Comparison of ENCODE assay signal across 8 cellular contexts in genomic region chr2:26243643-26244478, GRCh38. TPM values are rescaled to one million over a fixed set of nuclear protein-coding genes. Genes with fewer than 3 reads are reported as not detected.
DNase-seq lines count a peak whose midpoint lies in the region; ATAC-seq lines count a peak whose summit lies in the region.

No MANE protein-coding gene starts in this region.

- peaks cover 52 to 70% (median 69%) of the 10 kb centered on the region in 3 donors for H3K4me1 Mint-ChIP-seq in naive B cell

- H3K4me3 ChIP-seq in HUES64 (ENCODE audit: low read length): peak overlapping the region; percentile 90

- H3K4me3 Mint-ChIP-seq in naive B cell: peak overlapping the region; percentile 94 to 100 (median 98)

- H3K27ac Mint-ChIP-seq in naive B cell: peak overlapping the region; percentile 98 to 100 (median 100)

- no peaks in the 10 kb centered on the region for H3K9me3 Mint-ChIP-seq in naive B cell

- no peaks in the 10 kb centered on the region for H3K9me3 ChIP-seq in HUES64 (ENCODE audit: insufficient read depth, low read depth, low read length)

- H3K4me1 ChIP-seq in HUES64 (ENCODE audit: insufficient read depth, low read length): peaks cover 10% of the 10 kb centered on the region

- WGBS in HUES64: under 1% methylated on average over 32 of the region's 32 CpGs

- H3K27me3 ChIP-seq in HUES64 (ENCODE audit: insufficient read depth, low read length): no peaks in the 10 kb centered on the region

- H3K36me3 ChIP-seq in HUES64 (ENCODE audit: insufficient read depth, low read length): peaks cover under 1% of the 10 kb centered on the region; the same call in 1 of the 2 replicates

- H3K9ac ChIP-seq in HUES64 (ENCODE audit: low read depth, low read length): peak overlapping the region; percentile 78

- H3K27me3 Mint-ChIP-seq in naive B cell: no peaks in the 10 kb centered on the region

- H3K27ac ChIP-seq in HUES64 (ENCODE audit: low read depth, low read length): peak overlapping the region; percentile 98

- ATAC-seq in GM21576 (IDR thresholded peaks at IDR 0.05; ENCODE audit: unreplicated experiment) (peak; percentile 21), esophagus mucosa (peak; percentile 32), naive B cell (ENCODE audit: low read depth in 2 of 2) (peak; percentile 31)

- DNase-seq in NCI-H510A treated with DMSO at 0.1 percent for 48 hours (lab: John Stamatoyannopoulos, UW) (peak; percentile 53), NCI-H510A (lab: John Stamatoyannopoulos, UW) (no peak), SW480 (ENCODE audit: low spot score) (peak; percentile 47), naive B cell (peak; percentile 17), ureter (ENCODE audit: low spot score) (no peak)

- no peaks in the 10 kb centered on the region for H3K36me3 Mint-ChIP-seq in naive B cell

RNA-seq across cellular contexts. Expression of gene HADHA, which starts 0.6 kb away (rescaled TPM):
- 74.3 TPM for polyA plus RNA-seq in HUES64 (2013, experiment 1 of 2)
- 89.3 TPM for polyA plus RNA-seq in HUES64 (2013, experiment 2 of 2)
- total RNA-seq in esophagus mucosa (109 TPM), ureter (154 TPM)
- polyA plus RNA-seq in naive B cell (ENCODE audit: low read depth in 6 of 6): 100 to 1,000 TPM in 4 of 6 donors, 10 to 100 TPM in 2; 77.4 to 118 (median 102) TPM

RNA-seq across cellular contexts. Expression of gene HADHB, which starts 0.9 kb away (rescaled TPM):
- polyA plus RNA-seq in HUES64 (2013, experiment 1 of 2): 31.9 TPM
- 35.7 TPM for polyA plus RNA-seq in HUES64 (2013, experiment 2 of 2)
- total RNA-seq in esophagus mucosa: 104 TPM
- 100 to 1,000 TPM in 5 of 6 donors, 10 to 100 TPM in 1; 97.7 to 133 (median 110) TPM for polyA plus RNA-seq in naive B cell (ENCODE audit: low read depth in 6 of 6)
- 151 TPM for total RNA-seq in ureter

Comparison
In these comparisons a context has a peak if more than half of its experiments do, and no peak if none do; other contexts are left out.
1. DNase-seq: peak in NCI-H510A treated with DMSO at 0.1 percent for 48 hours (single experiment), SW480 (single experiment) and naive B cell (single experiment); none in NCI-H510A (single experiment) and ureter (single experiment).
2. Peak in every context shown above with its lines, with median percentiles within 50 percentile points of each other: ATAC-seq.